9 cellular contexts compared by ENCODE assay signal in genomic region chr6:35731736-35732532, GRCh38. TPM values are rescaled to one million over a fixed set of nuclear protein-coding genes. Genes with fewer than 3 reads are reported as not detected.
DNase-seq lines count a peak whose midpoint lies in the region; ATAC-seq and TF ChIP-seq lines count a peak whose summit lies in the region.
"Had no signal": no experiment of that assay in that cellular context is flagged by ENCODE, and none has a peak within 500 bp of the region (broad histone marks: within the 10 kb centered on the region; RNA-seq: fewer than 3 reads in every experiment).

No MANE protein-coding gene starts in this region.

- DNase-seq in GM19238 (ENCODE audit: insufficient read length, low spot score) (peak; percentile 90), NOMO-1 treated with DMSO at 0.1 percent for 48 hours (lab: John Stamatoyannopoulos, UW; ENCODE audit: unreplicated experiment) (peak; percentile 72), endothelial cell (ENCODE audit: low spot score) (peak; percentile 76), midbrain (lab: John Stamatoyannopoulos, UW) (peak; percentile 88)
- peak; percentile 93 for DNase-seq in activated CD8-positive, alpha-beta memory T cell treated with anti-CD3 and anti-CD28 coated beads, Interleukin-2, amount 50 U/mL, for 4 hours
- peak; percentile 85 to 86 for DNase-seq in stimulated activated CD8-positive, alpha-beta memory T cell treated with anti-CD3 and anti-CD28 coated beads, Interleukin-15, amount 100 ng/mL, for 4 hours (ENCODE audit: low read depth in 2 of 2)

- TF ChIP-seq CTCF in C4-2B (conservative IDR thresholded peaks at IDR 0.05): no peak; the same call in 1 of the 2 replicates
- no peak for TF ChIP-seq CTCF in endothelial cell (IDR thresholded peaks at IDR 0.05; ENCODE audit: unreplicated experiment)

- peaks cover 16% of the 10 kb centered on the region for H3K4me1 Mint-ChIP-seq in endothelial cell (ENCODE audit: unreplicated experiment)

- peak overlapping the region; percentile 98 for H3K27ac ChIP-seq in C4-2B

- no peaks in the 10 kb centered on the region for H3K9me3 Mint-ChIP-seq in endothelial cell (ENCODE audit: unreplicated experiment)

- peaks cover 6% of the 10 kb centered on the region for H3K36me3 Mint-ChIP-seq in endothelial cell (ENCODE audit: low read depth, unreplicated experiment)

- peaks cover 19% of the 10 kb centered on the region for H3K27me3 Mint-ChIP-seq in endothelial cell (ENCODE audit: unreplicated experiment)

- H3K27ac Mint-ChIP-seq in endothelial cell (ENCODE audit: unreplicated experiment): peak overlapping the region; percentile 82

- peak; percentile 48 for ATAC-seq in HG03439 (IDR thresholded peaks at IDR 0.05; ENCODE audit: unreplicated experiment)

- H3K4me3 Mint-ChIP-seq in endothelial cell (ENCODE audit: unreplicated experiment): peak overlapping the region; percentile 91

RNA-seq across cellular contexts. Expression of gene ARMC12, which starts 4.9 kb away (rescaled TPM):
- total RNA-seq in endothelial cell (ENCODE audit: unreplicated experiment): 0.69 TPM

RNA-seq across cellular contexts. Expression of gene FKBP5, which starts 43.2 kb away (rescaled TPM):
- 7.2 TPM for total RNA-seq in endothelial cell (ENCODE audit: unreplicated experiment)

RNA-seq across cellular contexts. Expression of gene CLPSL2, which starts 44.5 kb away (rescaled TPM):
- not detected for total RNA-seq in endothelial cell (ENCODE audit: unreplicated experiment)
- total RNA-seq: subcutaneous adipose tissue had no signal

RNA-seq across cellular contexts. Expression of gene CLPSL1, which starts 48.9 kb away (rescaled TPM):
- not detected for total RNA-seq in endothelial cell (ENCODE audit: unreplicated experiment)
- total RNA-seq: subcutaneous adipose tissue had no signal

Comparison
In these comparisons a context has a peak if more than half of its experiments do, and no peak if none do; other contexts are left out.
1. Peak in every context shown above with its lines: DNase-seq, ATAC-seq and H3K27ac ChIP-seq.